Comparison of ENCODE assay signal across 10 cellular contexts in the genomic region with DNA sequence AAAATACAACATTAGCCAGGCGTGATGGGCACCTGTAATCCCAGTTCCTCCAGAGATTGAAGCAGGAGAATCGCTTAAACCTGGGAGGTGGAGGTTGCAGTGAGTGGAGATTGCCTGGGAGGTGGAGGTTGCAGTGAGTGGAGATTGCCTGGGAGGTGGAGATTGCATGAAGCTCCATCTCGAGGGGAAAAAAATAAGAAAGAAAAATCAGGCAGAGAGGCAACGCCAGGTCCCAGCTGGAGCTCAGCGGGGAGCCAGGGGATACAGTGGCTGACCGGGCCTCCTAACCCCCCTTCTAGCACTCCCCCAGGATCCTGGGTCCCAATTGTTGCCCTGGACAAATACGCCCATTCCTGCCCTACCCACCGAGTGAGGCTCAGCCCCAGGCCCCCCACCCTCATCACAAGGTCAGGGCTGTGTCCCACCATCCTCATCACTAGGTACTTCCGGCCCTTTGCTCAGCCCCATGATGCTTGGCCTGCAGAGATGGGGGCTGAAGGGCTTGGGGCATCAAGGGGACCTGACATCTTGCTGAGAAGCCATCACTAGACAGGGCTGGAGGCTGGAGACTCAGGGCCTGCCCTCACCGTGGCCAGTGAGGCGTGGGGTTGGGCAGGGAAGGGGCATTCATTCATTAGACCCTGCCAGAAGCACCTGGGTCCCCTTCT. TPM values are rescaled to one million over a fixed set of nuclear protein-coding genes. Genes with fewer than 3 reads are reported as not detected.
A peak's percentile ranks its signal among the peaks of the same experiment; 100 is the strongest.
DNase-seq lines count a peak whose midpoint lies in the region; ATAC-seq and TF ChIP-seq lines count a peak whose summit lies in the region.
"Had no signal": no experiment of that assay in that cellular context is flagged by ENCODE, and none has a peak within 500 bp of the region (broad histone marks: within the 10 kb centered on the region; RNA-seq: fewer than 3 reads in every experiment).

No MANE protein-coding gene starts in this region.

- H4K20me1 ChIP-seq in BLaER1 (peaks cover 63% of the 10 kb centered on the region), Karpas-422 (ENCODE audit: insufficient read depth, low read depth, low read length) (peaks cover 40% of the 10 kb centered on the region), neural progenitor cell (ENCODE audit: low read depth) (peaks cover 37% of the 10 kb centered on the region)

- peaks cover 42% of the 10 kb centered on the region for H3K36me3 Mint-ChIP-seq in central memory CD8-positive, alpha-beta T cell (ENCODE audit: insufficient read depth)
- no peaks in the 10 kb centered on the region for H3K36me3 Mint-ChIP-seq in neural progenitor cell

- H3K27me3 Mint-ChIP-seq in central memory CD8-positive, alpha-beta T cell: no peaks in the 10 kb centered on the region
- peaks cover 17% of the 10 kb centered on the region for H3K27me3 Mint-ChIP-seq in neural progenitor cell (ENCODE audit: insufficient read depth, low read depth)

- no peaks in the 10 kb centered on the region for H3K27me3 ChIP-seq in BLaER1
- H3K27me3 ChIP-seq in Karpas-422 (ENCODE audit: low read length): no peaks in the 10 kb centered on the region
- H3K27me3 ChIP-seq in neural progenitor cell: peaks cover 22% of the 10 kb centered on the region

- peaks cover 85% of the 10 kb centered on the region for H3K4me1 ChIP-seq in BLaER1
- peaks cover 32% of the 10 kb centered on the region for H3K4me1 ChIP-seq in Karpas-422 (ENCODE audit: low read length)
- H3K4me1 ChIP-seq in neural progenitor cell: peaks cover 13% of the 10 kb centered on the region

- peak overlapping the region; percentile 93 for H3K9ac ChIP-seq in BLaER1
- H3K9ac ChIP-seq in Karpas-422 (ENCODE audit: low read length): peak overlapping the region; percentile 95
- no peak overlapping the region for H3K9ac ChIP-seq in neural progenitor cell

- DNase-seq in Karpas-422 (no peak), neural progenitor cell (ENCODE audit: low spot score) (no peak), DMS153 (lab: John Stamatoyannopoulos, UW) (no peak), NCI-H1694 treated with DMSO at 0.1 percent for 48 hours (lab: John Stamatoyannopoulos, UW) (no peak), KG1 (lab: John Stamatoyannopoulos, UW) (no peak)
- no peak for DNase-seq in central memory CD8-positive, alpha-beta T cell (ENCODE audit: low spot score in 2 of 2)
- DNase-seq: activated effector memory CD4-positive, alpha-beta T cell treated with Interleukin-2 at 50 U/mL for 16 hours; islet precursor cell had no signal

- H3K27ac ChIP-seq in BLaER1 (peak overlapping the region; percentile 92; the same call in 1 of the 2 replicates), Karpas-422 (ENCODE audit: low read length) (peak overlapping the region; percentile 69; the same call in 1 of the 2 replicates), neural progenitor cell (no peak overlapping the region)

- ATAC-seq in central memory CD8-positive, alpha-beta T cell (replicated peaks; ENCODE audit: extremely low read depth, poor library complexity, severe bottlenecking): no peak
- ATAC-seq in GM18502 (IDR thresholded peaks at IDR 0.05; ENCODE audit: poor library complexity, unreplicated experiment): no peak

- no peaks in the 10 kb centered on the region for H3K9me3 ChIP-seq in BLaER1
- H3K9me3 ChIP-seq in Karpas-422 (ENCODE audit: low read length): no peaks in the 10 kb centered on the region
- no peaks in the 10 kb centered on the region for H3K9me3 ChIP-seq in neural progenitor cell (ENCODE audit: low read depth)

- no peaks in the 10 kb centered on the region for H3K9me3 Mint-ChIP-seq in central memory CD8-positive, alpha-beta T cell
- no peaks in the 10 kb centered on the region for H3K9me3 Mint-ChIP-seq in neural progenitor cell

- no peak for TF ChIP-seq CTCF in neural progenitor cell (IDR thresholded peaks at IDR 0.05)

- H3F3A ChIP-seq in neural progenitor cell (ENCODE audit: low read depth): peaks cover 38% of the 10 kb centered on the region

- peaks cover 27% of the 10 kb centered on the region for H3K4me1 Mint-ChIP-seq in central memory CD8-positive, alpha-beta T cell
- peaks cover 28% of the 10 kb centered on the region for H3K4me1 Mint-ChIP-seq in neural progenitor cell

- no peaks in the 10 kb centered on the region for H3K9me2 ChIP-seq in Karpas-422 (replicated peaks; ENCODE audit: insufficient read depth, low read length)

- H3K79me2 ChIP-seq in Karpas-422 (ENCODE audit: low read length): peaks cover 23% of the 10 kb centered on the region
- H3K79me2 ChIP-seq in neural progenitor cell (ENCODE audit: low read depth): no peaks in the 10 kb centered on the region

- H3K4me3 ChIP-seq in BLaER1 (peak overlapping the region; percentile 92), Karpas-422 (ENCODE audit: low read length) (peak overlapping the region; percentile 90), neural progenitor cell (peak overlapping the region; percentile 83)

- peaks cover 53% of the 10 kb centered on the region for H3K36me3 ChIP-seq in BLaER1
- peaks cover 14% of the 10 kb centered on the region for H3K36me3 ChIP-seq in Karpas-422 (ENCODE audit: insufficient read depth, low read length)
- H3K36me3 ChIP-seq in neural progenitor cell: no peaks in the 10 kb centered on the region

- peak overlapping the region; percentile 81 for H3K4me3 Mint-ChIP-seq in central memory CD8-positive, alpha-beta T cell
- H3K4me3 Mint-ChIP-seq in neural progenitor cell: peak overlapping the region; percentile 85

- H3K4me2 ChIP-seq in BLaER1 (peak overlapping the region; percentile 99), Karpas-422 (ENCODE audit: low read depth, low read length, poor library complexity, severe bottlenecking) (peak overlapping the region; percentile 99), neural progenitor cell (peak overlapping the region; percentile 87)

- H2AFZ ChIP-seq in Karpas-422 (ENCODE audit: low read length) (no peak overlapping the region), neural progenitor cell (replicated peaks) (no peak overlapping the region)

- peak overlapping the region; percentile 76 for H3K27ac Mint-ChIP-seq in central memory CD8-positive, alpha-beta T cell (ENCODE audit: low read depth)
- no peak overlapping the region for H3K27ac Mint-ChIP-seq in neural progenitor cell

RNA-seq across cellular contexts. Expression of gene OGFR, which starts 1.9 kb away (rescaled TPM):
- 23.8 and 99.0 TPM in 2 replicates for total RNA-seq in Karpas-422 (2014; rRNA removed; shearing (Covaris generic); ENCODE audit: low replicate concordance)
- total RNA-seq in neural progenitor cell (ENCODE audit: low replicate concordance): 7.0 and 23.9 TPM in 2 replicates

RNA-seq across cellular contexts. Expression of gene MRGBP, which starts 10.2 kb away (rescaled TPM):
- 17.9 and 31.9 TPM in 2 replicates for total RNA-seq in Karpas-422 (2014; rRNA removed; shearing (Covaris generic); ENCODE audit: low replicate concordance)
- 14.0 and 18.1 TPM in 2 replicates for total RNA-seq in neural progenitor cell (ENCODE audit: low replicate concordance)

RNA-seq across cellular contexts. Expression of gene COL9A3, which starts 10.3 kb away (rescaled TPM):
- total RNA-seq in Karpas-422 (2014; rRNA removed; shearing (Covaris generic); ENCODE audit: low replicate concordance): 41.2 and 87.5 TPM in 2 replicates
- 10.5 and 34.8 TPM in 2 replicates for total RNA-seq in neural progenitor cell (ENCODE audit: low replicate concordance)

RNA-seq across cellular contexts. Expression of gene TCFL5, which starts 55.1 kb away (rescaled TPM):
- 11.3 and 11.5 TPM in 2 replicates for total RNA-seq in Karpas-422 (2014; rRNA removed; shearing (Covaris generic); ENCODE audit: low replicate concordance)
- 29.1 and 36.3 TPM in 2 replicates for total RNA-seq in neural progenitor cell (ENCODE audit: low replicate concordance)
